8 cellular contexts compared by ENCODE assay signal in genomic region chr17:61543786-61544415, GRCh38. TPM values are rescaled to one million over a fixed set of nuclear protein-coding genes. Genes with fewer than 3 reads are reported as not detected.
"Had no signal": no experiment of that assay in that cellular context is flagged by ENCODE, and none has a peak within 500 bp of the region (broad histone marks: within the 10 kb centered on the region; RNA-seq: fewer than 3 reads in every experiment).

No MANE protein-coding gene starts in this region.

- H3K4me3 ChIP-seq: GM12878 had no signal

- DNase-seq: GDM1, GF-D8 had no signal

- FAIRE-seq: G401.6, GM12878, GM12891, GM12892, GM18507, GM19239 had no signal

- ATAC-seq: GM12878 had no signal

RNA-seq across cellular contexts. Expression of gene NACA2, which starts 47.1 kb away (rescaled TPM):
- total RNA-seq: GM12878 had no signal
